19 cellular contexts compared by ENCODE assay signal in the genomic region with DNA sequence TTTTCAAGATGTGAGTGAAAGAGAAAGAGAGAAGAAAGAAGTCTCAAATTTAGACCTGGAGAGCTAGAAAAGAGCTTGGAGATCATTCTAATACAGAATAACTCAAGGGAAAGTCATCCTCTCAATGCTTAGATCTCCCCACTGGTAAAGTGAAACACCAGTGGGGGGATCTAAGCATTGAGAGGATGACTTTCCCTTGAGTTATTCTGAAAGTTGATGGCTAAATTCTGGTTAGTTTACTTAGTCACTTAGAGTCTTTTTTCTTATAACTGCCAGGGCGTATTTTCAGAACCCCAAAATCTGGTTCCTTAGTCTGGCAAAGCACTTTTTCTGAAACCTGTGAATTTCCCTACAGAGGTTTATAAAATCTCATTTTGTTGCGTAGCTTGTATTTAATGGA.
"Had no signal": no experiment of that assay in that cellular context is flagged by ENCODE, and none has a peak within 500 bp of the region (broad histone marks: within the 10 kb centered on the region; RNA-seq: fewer than 3 reads in every experiment).

No MANE protein-coding gene starts in this region.

- H3K36me3 Mint-ChIP-seq: activated naive CD4-positive, alpha-beta T cell treated with anti-CD3 and anti-CD28 coated beads, Interleukin-2, amount 50 U/mL, for 72 hours; brain; mesothelial cell of epicardium had no signal

- H3K9ac ChIP-seq: parathyroid adenoma had no signal

- H3K79me2 ChIP-seq: hepatocyte, parathyroid adenoma had no signal

- H3K4me2 ChIP-seq: hepatocyte had no signal

- H3K27ac ChIP-seq: epithelial cell of prostate, gastroesophageal sphincter, hepatocyte, parathyroid adenoma, thyroid gland had no signal

- DNase-seq: activated CD4-positive, alpha-beta T cell treated with anti-CD3 and anti-CD28 coated beads, Interleukin-2, amount 50 U/mL, for 1 hour; activated CD4-positive, CD25-positive, alpha-beta regulatory T cell; activated effector memory CD4-positive, alpha-beta T cell treated with anti-CD3 and anti-CD28 coated beads, Interleukin-2, amount 50 U/mL, for 16 hours; activated T-cell treated with anti-CD3 and anti-CD28 coated beads, Interleukin-2, amount 50 U/mL, for 24 hours; amygdala; effector memory CD8-positive, alpha-beta T cell; retina; stimulated activated CD4-positive, alpha-beta T cell treated with anti-CD3 and anti-CD28 coated beads, Interleukin-4, amount 100 ng/mL, for 1 hour; stomach; thyroid gland had no signal

- H3K4me1 Mint-ChIP-seq: central memory CD8-positive, alpha-beta T cell had no signal

- H3K27me3 ChIP-seq: gastroesophageal sphincter, hepatocyte, stomach, thyroid gland had no signal

- H3K9me3 ChIP-seq: gastroesophageal sphincter, stomach, thyroid gland had no signal

- ATAC-seq: activated naive CD4-positive, alpha-beta T cell treated with anti-CD3 and anti-CD28 coated beads, Interleukin-2, amount 50 U/mL, for 72 hours; effector memory CD8-positive, alpha-beta T cell; gastroesophageal sphincter had no signal

- H3K4me3 Mint-ChIP-seq: activated T-cell treated with anti-CD3 and anti-CD28 coated beads, Interleukin-2, amount 50 U/mL, for 24 hours; brain; central memory CD8-positive, alpha-beta T cell; effector memory CD8-positive, alpha-beta T cell; mesothelial cell of epicardium had no signal

- H2AFZ ChIP-seq: hepatocyte, parathyroid adenoma had no signal

- H3K4me3 ChIP-seq: gastroesophageal sphincter, hepatocyte, stomach, thyroid gland had no signal

- H3K27ac Mint-ChIP-seq: activated naive CD4-positive, alpha-beta T cell treated with anti-CD3 and anti-CD28 coated beads, Interleukin-2, amount 50 U/mL, for 72 hours; activated T-cell treated with anti-CD3 and anti-CD28 coated beads, Interleukin-2, amount 50 U/mL, for 24 hours; effector memory CD8-positive, alpha-beta T cell; mesothelial cell of epicardium had no signal

- H3K4me1 ChIP-seq: parathyroid adenoma, thyroid gland had no signal

- FAIRE-seq: urothelium cell line had no signal

- H3K36me3 ChIP-seq: gastroesophageal sphincter, stomach, thyroid gland had no signal

- H3K9me3 Mint-ChIP-seq: activated T-cell treated with anti-CD3 and anti-CD28 coated beads, Interleukin-2, amount 50 U/mL, for 24 hours; mesothelial cell of epicardium had no signal

- H3K27me3 Mint-ChIP-seq: activated T-cell treated with anti-CD3 and anti-CD28 coated beads, Interleukin-2, amount 50 U/mL, for 24 hours; central memory CD8-positive, alpha-beta T cell; effector memory CD8-positive, alpha-beta T cell had no signal
